Comparison of ENCODE assay signal across 2 cellular contexts in genomic region chr20:50213531-50214106, GRCh38.
TF ChIP-seq lines count a peak whose summit lies in the region.

No MANE protein-coding gene starts in this region.

TF ChIP-seq in IMR-90, 13 proteins besides CTCF, POLR2A, EP300 and RAD21 (continued from another document):
- no peak for TF ChIP-seq NFE2L2 (IDR thresholded peaks at IDR 0.05; ENCODE audit: low read depth, low read length)
- no peak for TF ChIP-seq BHLHE40 (IDR thresholded peaks at IDR 0.05; ENCODE audit: low read depth, low read length)
- TF ChIP-seq MXI1 (IDR thresholded peaks at IDR 0.05; ENCODE audit: borderline replicate concordance, low read depth, low read length): no peak
- TF ChIP-seq SMC3 (IDR thresholded peaks at IDR 0.05; ENCODE audit: low read depth, low read length): no peak
- TF ChIP-seq, protein P1, sequence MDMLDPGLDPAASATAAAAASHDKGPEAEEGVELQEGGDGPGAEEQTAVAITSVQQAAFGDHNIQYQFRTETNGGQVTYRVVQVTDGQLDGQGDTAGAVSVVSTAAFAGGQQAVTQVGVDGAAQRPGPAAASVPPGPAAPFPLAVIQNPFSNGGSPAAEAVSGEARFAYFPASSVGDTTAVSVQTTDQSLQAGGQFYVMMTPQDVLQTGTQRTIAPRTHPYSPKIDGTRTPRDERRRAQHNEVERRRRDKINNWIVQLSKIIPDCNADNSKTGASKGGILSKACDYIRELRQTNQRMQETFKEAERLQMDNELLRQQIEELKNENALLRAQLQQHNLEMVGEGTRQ (IDR thresholded peaks at IDR 0.05; ENCODE audit: low read depth, low read length): no peak
- no peak for TF ChIP-seq MAZ (IDR thresholded peaks at IDR 0.05; ENCODE audit: borderline replicate concordance, low read depth, low read length)
- TF ChIP-seq, protein P2, sequence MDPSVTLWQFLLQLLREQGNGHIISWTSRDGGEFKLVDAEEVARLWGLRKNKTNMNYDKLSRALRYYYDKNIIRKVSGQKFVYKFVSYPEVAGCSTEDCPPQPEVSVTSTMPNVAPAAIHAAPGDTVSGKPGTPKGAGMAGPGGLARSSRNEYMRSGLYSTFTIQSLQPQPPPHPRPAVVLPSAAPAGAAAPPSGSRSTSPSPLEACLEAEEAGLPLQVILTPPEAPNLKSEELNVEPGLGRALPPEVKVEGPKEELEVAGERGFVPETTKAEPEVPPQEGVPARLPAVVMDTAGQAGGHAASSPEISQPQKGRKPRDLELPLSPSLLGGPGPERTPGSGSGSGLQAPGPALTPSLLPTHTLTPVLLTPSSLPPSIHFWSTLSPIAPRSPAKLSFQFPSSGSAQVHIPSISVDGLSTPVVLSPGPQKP (IDR thresholded peaks at IDR 0.05; ENCODE audit: borderline replicate concordance, low read depth, low read length): no peak
- TF ChIP-seq RFX5 (IDR thresholded peaks at IDR 0.05; ENCODE audit: low read depth, low read length): no peak
- no peak for TF ChIP-seq RCOR1 (IDR thresholded peaks at IDR 0.05; ENCODE audit: insufficient replicate concordance, low read length)
- TF ChIP-seq CHD1 (IDR thresholded peaks at IDR 0.05; ENCODE audit: low read depth, low read length): no peak
- TF ChIP-seq FOS (IDR thresholded peaks at IDR 0.05; ENCODE audit: low read depth, low read length): no peak

TF ChIP-seq in K562, 482 proteins besides CTCF, POLR2A, EP300 and RAD21 (continued from another document):
- TF ChIP-seq, protein P3, sequence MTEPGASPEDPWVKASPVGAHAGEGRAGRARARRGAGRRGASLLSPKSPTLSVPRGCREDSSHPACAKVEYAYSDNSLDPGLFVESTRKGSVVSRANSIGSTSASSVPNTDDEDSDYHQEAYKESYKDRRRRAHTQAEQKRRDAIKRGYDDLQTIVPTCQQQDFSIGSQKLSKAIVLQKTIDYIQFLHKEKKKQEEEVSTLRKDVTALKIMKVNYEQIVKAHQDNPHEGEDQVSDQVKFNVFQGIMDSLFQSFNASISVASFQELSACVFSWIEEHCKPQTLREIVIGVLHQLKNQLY (CRISPR knock-in tag; conservative IDR thresholded peaks at IDR 0.05): no peak
- no peak for TF ChIP-seq MECOM (CRISPR knock-in tag; IDR thresholded peaks at IDR 0.05)
